Comparison of ENCODE assay signal across 11 cellular contexts in genomic region chr4:84497835-84498202, GRCh38. TPM values are rescaled to one million over a fixed set of nuclear protein-coding genes. Genes with fewer than 3 reads are reported as not detected.
DNase-seq lines count a peak whose midpoint lies in the region; ATAC-seq and TF ChIP-seq lines count a peak whose summit lies in the region.
"Had no signal": no experiment of that assay in that cellular context is flagged by ENCODE, and none has a peak within 500 bp of the region (broad histone marks: within the 10 kb centered on the region; RNA-seq: fewer than 3 reads in every experiment).

No MANE protein-coding gene starts in this region.

- H3K27me3 ChIP-seq in mesendoderm (ENCODE audit: insufficient read depth, low read length, poor library complexity) = peaks cover 76% of the 10 kb centered on the region
- no peaks in the 10 kb centered on the region for H3K27me3 ChIP-seq in thyroid gland

- no peaks in the 10 kb centered on the region for H3K79me1 ChIP-seq in mesendoderm (ENCODE audit: low read length)

- no peak overlapping the region for H4K8ac ChIP-seq in mesendoderm (ENCODE audit: low read depth, low read length)

- H3K4me1 ChIP-seq in mesendoderm (ENCODE audit: control insufficient read depth, low read depth, low read length) (peaks cover 8% of the 10 kb centered on the region), thyroid gland (peaks cover 2 to 41% of the 10 kb centered on the region in 2 donors)

- no peak overlapping the region for H3K18ac ChIP-seq in mesendoderm (ENCODE audit: low read length)

- H3K36me3 ChIP-seq in mesendoderm (ENCODE audit: control insufficient read depth, insufficient read depth, low read length) (no peaks in the 10 kb centered on the region), thyroid gland (peaks cover 0 to 4% of the 10 kb centered on the region in 2 donors)

- H3K27ac Mint-ChIP-seq in activated T-cell treated with anti-CD3 and anti-CD28 coated beads, Interleukin-2, amount 50 U/mL, for 24 hours = no peak overlapping the region
- no peak overlapping the region for H3K27ac Mint-ChIP-seq in central memory CD8-positive, alpha-beta T cell (ENCODE audit: low read depth)

- no peak for TF ChIP-seq CTCF in thyroid gland (IDR thresholded peaks at IDR 0.05)

- H3K9me3 Mint-ChIP-seq in activated T-cell treated with anti-CD3 and anti-CD28 coated beads, Interleukin-2, amount 50 U/mL, for 24 hours = peaks cover 6% of the 10 kb centered on the region
- H3K9me3 Mint-ChIP-seq in central memory CD8-positive, alpha-beta T cell = no peaks in the 10 kb centered on the region

- no peak for ATAC-seq in central memory CD8-positive, alpha-beta T cell (replicated peaks; ENCODE audit: extremely low read depth, poor library complexity, severe bottlenecking)
- no peak for ATAC-seq in GM19023 (IDR thresholded peaks at IDR 0.05; ENCODE audit: unreplicated experiment)

- H3K27ac ChIP-seq in mesendoderm (ENCODE audit: low read depth, low read length) = no peak overlapping the region
- H3K27ac ChIP-seq in thyroid gland = peak overlapping the region in 2 of 3 donors; percentile 11 to 92

- no peak overlapping the region for H3K4ac ChIP-seq in mesendoderm (ENCODE audit: low read depth, low read length)

- no peak overlapping the region for H3K23ac ChIP-seq in mesendoderm (ENCODE audit: low read length)

- H3K79me2 ChIP-seq in mesendoderm (ENCODE audit: control insufficient read depth, insufficient read depth, low read length) = no peaks in the 10 kb centered on the region

- no peaks in the 10 kb centered on the region for H3K36me3 Mint-ChIP-seq in activated T-cell treated with anti-CD3 and anti-CD28 coated beads, Interleukin-2, amount 50 U/mL, for 24 hours (ENCODE audit: low read depth)
- peaks cover 3% of the 10 kb centered on the region for H3K36me3 Mint-ChIP-seq in central memory CD8-positive, alpha-beta T cell (ENCODE audit: insufficient read depth)

- no peak for TF ChIP-seq POLR2A in thyroid gland (IDR thresholded peaks at IDR 0.05)

- H2AK5ac ChIP-seq in mesendoderm (ENCODE audit: low read length) = no peak overlapping the region

- H3K56ac ChIP-seq in mesendoderm (ENCODE audit: low read length) = peak overlapping the region; percentile 57

- no peak overlapping the region for H4K5ac ChIP-seq in mesendoderm (ENCODE audit: low read length)

- intact Hi-C loops in thyroid gland (cut with DNase I) = loop anchor here (10.0 kb wide), 1 partner anchor 343 kb away; no protein-coding TSS in a partner anchor

- no peak overlapping the region for H2BK120ac ChIP-seq in mesendoderm (ENCODE audit: low read depth, low read length)

- peaks cover 31% of the 10 kb centered on the region for H3K4me1 Mint-ChIP-seq in activated T-cell treated with anti-CD3 and anti-CD28 coated beads, Interleukin-2, amount 50 U/mL, for 24 hours (ENCODE audit: low read depth)
- H3K4me1 Mint-ChIP-seq in central memory CD8-positive, alpha-beta T cell = peaks cover 13% of the 10 kb centered on the region

- WGBS in mesendoderm (ENCODE audit: extremely low coverage, insufficient coverage, low lambda C conversion rate) = no CpG with 5 or more reads among the region's 34 CpGs
- WGBS in thyroid gland, 2 donors = 4% methylated on average over 28 of the region's 34 CpGs; no CpG with 5 or more reads in 1 of the 2 donors

- peak overlapping the region; percentile 72 for H3K4me3 Mint-ChIP-seq in activated T-cell treated with anti-CD3 and anti-CD28 coated beads, Interleukin-2, amount 50 U/mL, for 24 hours
- H3K4me3 Mint-ChIP-seq in central memory CD8-positive, alpha-beta T cell = peak overlapping the region; percentile 70

- DNase-seq in activated T-cell treated with anti-CD3 and anti-CD28 coated beads, Interleukin-2, amount 50 U/mL, for 24 hours = no peak
- DNase-seq in activated T-cell treated with anti-CD3 and anti-CD28 coated beads for 4 hours = no peak
- DNase-seq in central memory CD8-positive, alpha-beta T cell (ENCODE audit: low spot score in 2 of 2) = no peak
- DNase-seq in mesendoderm = no peak
- no peak for DNase-seq in thyroid gland
- no peak for DNase-seq in NCI-H128 (lab: John Stamatoyannopoulos, UW; ENCODE audit: unreplicated experiment)
- no peak for DNase-seq in SIG-M5 treated with dmso at 0.1 percent for 504 hours (lab: John Stamatoyannopoulos, UW; ENCODE audit: unreplicated experiment)
- DNase-seq: activated CD4-positive, CD25-positive, alpha-beta regulatory T cell treated with anti-CD3 and anti-CD28 coated beads, Interleukin-2, amount 50 U/mL, for 72 hours had no signal

- H3K9ac ChIP-seq in mesendoderm (ENCODE audit: low read length) = no peak overlapping the region

- H3K4me3 ChIP-seq in mesendoderm (ENCODE audit: low read length) (no peak overlapping the region), thyroid gland (replicated peaks in 1 of 3) (peak overlapping the region in 1 of 3 donors; percentile 27)

- H2BK5ac ChIP-seq in mesendoderm (ENCODE audit: low read length) = no peak overlapping the region

- no peaks in the 10 kb centered on the region for H3K9me3 ChIP-seq in thyroid gland

- peaks cover 94% of the 10 kb centered on the region for H3K27me3 Mint-ChIP-seq in activated T-cell treated with anti-CD3 and anti-CD28 coated beads, Interleukin-2, amount 50 U/mL, for 24 hours
- peaks cover 92% of the 10 kb centered on the region for H3K27me3 Mint-ChIP-seq in central memory CD8-positive, alpha-beta T cell

- no peak overlapping the region for H2BK15ac ChIP-seq in mesendoderm (replicated peaks; ENCODE audit: low read depth)

- H3K4me2 ChIP-seq in mesendoderm (ENCODE audit: low read length) = peak overlapping the region; percentile 99

RNA-seq across cellular contexts. Expression of gene NKX6-1, which starts 1.3 kb away (rescaled TPM):
- 0.25 TPM for polyA plus RNA-seq in mesendoderm (2013, experiment 1 of 2)
- polyA plus RNA-seq in mesendoderm (2013, experiment 2 of 2) = 0.28 TPM
- total RNA-seq in thyroid gland = 10 to 100 TPM in 1 of 4 donors, under 1 TPM in 1, not detected in 2; 0.40 to 19.1 TPM
- total RNA-seq: dermis microvascular lymphatic vessel endothelial cell, pulmonary artery endothelial cell had no signal
